ENCODE assay signal across 13 cellular contexts in the genomic region with DNA sequence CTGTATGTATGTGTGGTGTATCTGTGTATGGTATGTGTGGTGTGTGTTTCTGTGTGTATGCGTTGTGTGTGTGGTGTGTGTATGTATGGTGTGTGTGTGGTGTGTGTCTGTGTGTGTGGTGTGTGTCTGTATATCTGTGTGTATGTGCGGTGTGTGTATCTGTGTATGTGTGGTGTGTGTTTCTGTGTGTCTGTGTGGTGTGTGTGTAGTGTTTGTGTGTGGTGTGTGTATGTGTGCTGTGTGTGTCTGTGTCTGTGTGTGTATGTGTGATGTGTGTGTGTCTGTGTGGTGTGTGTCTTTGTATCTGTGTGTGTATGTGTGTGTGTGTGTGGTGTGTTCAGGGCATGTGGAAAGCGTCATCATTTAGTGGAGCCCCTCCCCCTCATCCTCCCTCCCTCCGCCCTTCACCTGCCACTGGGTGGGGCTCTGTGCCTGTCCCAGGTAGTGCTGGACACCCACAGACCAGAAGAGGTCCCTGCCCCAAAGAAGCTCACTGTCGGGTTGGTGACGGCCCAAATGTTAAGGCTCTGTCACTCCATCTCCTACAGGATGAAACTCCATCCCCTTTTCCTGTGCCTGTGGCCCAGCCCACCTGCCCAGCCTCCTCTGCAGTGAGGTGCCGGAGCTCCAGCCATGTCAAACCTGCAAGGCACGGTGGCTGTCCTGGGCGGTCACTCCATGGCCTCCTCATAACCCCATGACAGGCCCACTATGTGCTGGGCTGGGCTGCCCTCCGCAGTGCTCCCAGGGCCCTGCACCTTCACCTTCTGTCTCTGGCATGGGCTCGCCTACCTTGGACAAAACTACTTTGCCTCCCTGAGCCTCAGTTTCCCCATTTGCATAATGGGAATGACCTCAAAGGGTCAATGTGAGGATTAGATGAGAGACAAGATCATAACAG. TPM values are rescaled to one million over a fixed set of nuclear protein-coding genes. Genes with fewer than 3 reads are reported as not detected.
A peak's percentile ranks its signal among the peaks of the same experiment; 100 is the strongest.
DNase-seq lines count a peak whose midpoint lies in the region; ATAC-seq and TF ChIP-seq lines count a peak whose summit lies in the region.
"Had no signal": no experiment of that assay in that cellular context is flagged by ENCODE, and none has a peak within 500 bp of the region (broad histone marks: within the 10 kb centered on the region; RNA-seq: fewer than 3 reads in every experiment).

No MANE protein-coding gene starts in this region.

- no peak overlapping the region for H3K27ac ChIP-seq in osteoblast (ENCODE audit: low read depth, low read length)
- H3K27ac ChIP-seq in naive thymus-derived CD4-positive, alpha-beta T cell (ENCODE audit: low read depth, low read length) = no peak overlapping the region
- H3K27ac ChIP-seq: upper lobe of left lung had no signal

- peaks cover 6% of the 10 kb centered on the region for H3K27me3 ChIP-seq in osteoblast (ENCODE audit: insufficient read depth, low read length)
- no peaks in the 10 kb centered on the region for H3K27me3 ChIP-seq in naive thymus-derived CD4-positive, alpha-beta T cell (ENCODE audit: control insufficient read depth in 2 of 2, insufficient read depth in 2 of 2, low read length in 2 of 2)

- H3K27ac Mint-ChIP-seq in activated naive CD8-positive, alpha-beta T cell treated with anti-CD3 and anti-CD28 coated beads, Interleukin-2, amount 50 U/mL, for 24 hours = no peak overlapping the region
- H3K27ac Mint-ChIP-seq in progenitor cell of endocrine pancreas = no peak overlapping the region
- no peak overlapping the region for H3K27ac Mint-ChIP-seq in naive thymus-derived CD4-positive, alpha-beta T cell

- ATAC-seq in activated naive CD8-positive, alpha-beta T cell treated with anti-CD3 and anti-CD28 coated beads, Interleukin-2, amount 50 U/mL, for 24 hours = no peak
- ATAC-seq in naive thymus-derived CD4-positive, alpha-beta T cell = no peak

- intact Hi-C loops in naive thymus-derived CD4-positive, alpha-beta T cell (cut with micrococcal nuclease) = no loop called here

- peaks cover 12% of the 10 kb centered on the region for H3K27me3 Mint-ChIP-seq in activated naive CD8-positive, alpha-beta T cell treated with anti-CD3 and anti-CD28 coated beads, Interleukin-2, amount 50 U/mL, for 24 hours
- peaks cover 21% of the 10 kb centered on the region for H3K27me3 Mint-ChIP-seq in progenitor cell of endocrine pancreas
- peaks cover 0 to 12% (median 6%) of the 10 kb centered on the region in 5 donors for H3K27me3 Mint-ChIP-seq in naive thymus-derived CD4-positive, alpha-beta T cell

- H3K4me3 ChIP-seq in osteoblast (ENCODE audit: insufficient read depth, low read length) = no peak overlapping the region
- H3K4me3 ChIP-seq in naive thymus-derived CD4-positive, alpha-beta T cell (ENCODE audit: low read length) = no peak overlapping the region
- H3K4me3 ChIP-seq: upper lobe of left lung had no signal

- POLR2A ChIA-PET in HEK293T (lab: Yijun Ruan, JAX) = no interaction called here
- POLR2A ChIA-PET in naive thymus-derived CD4-positive, alpha-beta T cell (lab: Charles Lee) = no interaction called here

- no peaks in the 10 kb centered on the region for H3K9me3 Mint-ChIP-seq in activated naive CD8-positive, alpha-beta T cell treated with anti-CD3 and anti-CD28 coated beads, Interleukin-2, amount 50 U/mL, for 24 hours
- no peaks in the 10 kb centered on the region for H3K9me3 Mint-ChIP-seq in progenitor cell of endocrine pancreas (ENCODE audit: low read depth)
- H3K9me3 Mint-ChIP-seq in naive thymus-derived CD4-positive, alpha-beta T cell = no peaks in the 10 kb centered on the region

- H4K20me1 ChIP-seq in osteoblast (ENCODE audit: insufficient read depth, low read length) = no peaks in the 10 kb centered on the region

- H3K4me2 ChIP-seq in osteoblast (ENCODE audit: insufficient read depth, low read length) = no peak overlapping the region

- H3K79me2 ChIP-seq in osteoblast (ENCODE audit: insufficient read depth, low read length) = no peaks in the 10 kb centered on the region

- no peaks in the 10 kb centered on the region for H3K9me3 ChIP-seq in osteoblast (ENCODE audit: low read depth, low read length)
- no peaks in the 10 kb centered on the region for H3K9me3 ChIP-seq in naive thymus-derived CD4-positive, alpha-beta T cell (ENCODE audit: control insufficient read depth in 2 of 3, low read length in 3 of 3)
- H3K9me3 ChIP-seq: upper lobe of left lung had no signal

- H3K36me3 Mint-ChIP-seq in activated naive CD8-positive, alpha-beta T cell treated with anti-CD3 and anti-CD28 coated beads, Interleukin-2, amount 50 U/mL, for 24 hours (ENCODE audit: low read depth) = no peaks in the 10 kb centered on the region
- no peaks in the 10 kb centered on the region for H3K36me3 Mint-ChIP-seq in progenitor cell of endocrine pancreas (ENCODE audit: insufficient read depth)
- H3K36me3 Mint-ChIP-seq in naive thymus-derived CD4-positive, alpha-beta T cell = no peaks in the 10 kb centered on the region

- CTCF ChIA-PET in HEK293T (lab: Yijun Ruan, JAX) = no interaction called here
- CTCF ChIA-PET in naive thymus-derived CD4-positive, alpha-beta T cell (lab: Charles Lee) = no interaction called here

- TF ChIP-seq CTCF in osteoblast (IDR thresholded peaks at IDR 0.05; ENCODE audit: extremely low read depth, low read depth, low read length) = no peak
- no peak for TF ChIP-seq CTCF in progenitor cell of endocrine pancreas (IDR thresholded peaks at IDR 0.05; ENCODE audit: unreplicated experiment)

- DNase-seq in NCI-H748 (lab: John Stamatoyannopoulos, UW; ENCODE audit: unreplicated experiment) (peak; percentile 55), NCI-H748 treated with DMSO at 0.1 percent for 48 hours (lab: John Stamatoyannopoulos, UW) (no peak), HEK293T (ENCODE audit: extremely low spot score) (no peak), osteoblast (ENCODE audit: insufficient read length, low spot score, missing footprints) (peak; percentile 69), progenitor cell of endocrine pancreas (ENCODE audit: low spot score, unreplicated experiment) (no peak), hypothalamus (lab: John Stamatoyannopoulos, UW) (no peak)
- peak; percentile 22 for DNase-seq in activated naive CD8-positive, alpha-beta T cell treated with anti-CD3 and anti-CD28 coated beads, Interleukin-2, amount 50 U/mL, for 24 hours
- DNase-seq in naive thymus-derived CD4-positive, alpha-beta T cell = no peak
- DNase-seq: activated CD4-positive, alpha-beta T cell treated with anti-CD3 and anti-CD28 coated beads, Interleukin-2, amount 50 U/mL, for 1 hour; cortex of kidney; foreskin fibroblast; NCI-H82; upper lobe of left lung had no signal

- no peak overlapping the region for H2AFZ ChIP-seq in osteoblast (ENCODE audit: low read length)

- peaks cover 11% of the 10 kb centered on the region for H3K4me1 ChIP-seq in osteoblast (ENCODE audit: insufficient read depth, low read length)
- no peaks in the 10 kb centered on the region for H3K4me1 ChIP-seq in naive thymus-derived CD4-positive, alpha-beta T cell (ENCODE audit: control insufficient read depth in 2 of 2, insufficient read depth in 2 of 2, low read length in 2 of 2)

- H3K4me3 Mint-ChIP-seq in activated naive CD8-positive, alpha-beta T cell treated with anti-CD3 and anti-CD28 coated beads, Interleukin-2, amount 50 U/mL, for 24 hours = no peak overlapping the region
- H3K4me3 Mint-ChIP-seq in progenitor cell of endocrine pancreas (ENCODE audit: low read depth) = no peak overlapping the region
- no peak overlapping the region for H3K4me3 Mint-ChIP-seq in naive thymus-derived CD4-positive, alpha-beta T cell

- no peaks in the 10 kb centered on the region for H3K36me3 ChIP-seq in osteoblast (ENCODE audit: insufficient read depth, low read length)
- no peaks in the 10 kb centered on the region for H3K36me3 ChIP-seq in naive thymus-derived CD4-positive, alpha-beta T cell (ENCODE audit: control insufficient read depth in 2 of 3, insufficient read depth in 3 of 3, low read length in 3 of 3)
- H3K36me3 ChIP-seq: upper lobe of left lung had no signal

- peaks cover 3% of the 10 kb centered on the region for H3K4me1 Mint-ChIP-seq in activated naive CD8-positive, alpha-beta T cell treated with anti-CD3 and anti-CD28 coated beads, Interleukin-2, amount 50 U/mL, for 24 hours
- H3K4me1 Mint-ChIP-seq in progenitor cell of endocrine pancreas (ENCODE audit: low read depth) = peaks cover 8% of the 10 kb centered on the region
- peaks cover 0 to 5% (median 4%) of the 10 kb centered on the region in 7 donors for H3K4me1 Mint-ChIP-seq in naive thymus-derived CD4-positive, alpha-beta T cell

TF ChIP-seq in HEK293T, 16 proteins besides CTCF, POLR2A, EP300 and RAD21:
- TF ChIP-seq NFRKB (IDR thresholded peaks at IDR 0.05) (no peak), LEF1 (IDR thresholded peaks at IDR 0.05; ENCODE audit: borderline replicate concordance) (no peak), CTBP1 (IDR thresholded peaks at IDR 0.05; ENCODE audit: borderline replicate concordance) (no peak), L3MBTL2 (conservative IDR thresholded peaks at IDR 0.05) (no peak), PKNOX1 (IDR thresholded peaks at IDR 0.05) (no peak), FOXM1 (IDR thresholded peaks at IDR 0.05; ENCODE audit: borderline replicate concordance) (no peak), TARDBP (IDR thresholded peaks at IDR 0.05) (0 out of 2 replicates have a peak, but pooled peaks have one; percentile 25)

RNA-seq across cellular contexts. Expression of gene SHISAL1, which starts 23.4 kb away (rescaled TPM):
- total RNA-seq in osteoblast (52.5 and 57.2 TPM in 2 replicates), progenitor cell of endocrine pancreas (0.29 and 0.46 TPM in 2 replicates)
- total RNA-seq in naive thymus-derived CD4-positive, alpha-beta T cell = not detected
- polyA plus RNA-seq in naive thymus-derived CD4-positive, alpha-beta T cell = not detected

Comparison
In these comparisons a context has a peak if more than half of its experiments do, and no peak if none do; other contexts are left out.
1. DNase-seq: peak in NCI-H748 (single experiment), activated naive CD8-positive, alpha-beta T cell treated with anti-CD3 and anti-CD28 coated beads, Interleukin-2, amount 50 U/mL, for 24 hours (single experiment) and osteoblast (single experiment); none in NCI-H748 treated with DMSO at 0.1 percent for 48 hours (single experiment), HEK293T (single experiment), progenitor cell of endocrine pancreas (single experiment), hypothalamus (0 of 51) and naive thymus-derived CD4-positive, alpha-beta T cell (0 of 9).
2. RNA of gene SHISAL1, which starts 23.4 kb away (total RNA-seq): 52.5 to 57.2 TPM in osteoblast; 0.29 to 0.46 TPM in progenitor cell of endocrine pancreas and not detected in naive thymus-derived CD4-positive, alpha-beta T cell; every median in the first group is over 10 times any median in the second.